In genomic region chr22:31230871-31231621, GRCh38 we compare ENCODE assay signal across 1 cellular context.
TF ChIP-seq lines count a peak whose summit lies in the region.

No MANE protein-coding gene starts in this region.

TF ChIP-seq in HepG2, 621 proteins besides CTCF, POLR2A, EP300 and RAD21 (continued from another document and continues in another):
- TF ChIP-seq ZMAT5 (CRISPR knock-in tag; IDR thresholded peaks at IDR 0.05; ENCODE audit: borderline replicate concordance, low read depth), result no peak
- no peak for TF ChIP-seq ZSCAN20 (CRISPR knock-in tag; IDR thresholded peaks at IDR 0.05; ENCODE audit: borderline replicate concordance)
- no peak for TF ChIP-seq ZSCAN21 (CRISPR knock-in tag; IDR thresholded peaks at IDR 0.05; ENCODE audit: borderline replicate concordance)
- TF ChIP-seq ZNF224 (CRISPR knock-in tag; IDR thresholded peaks at IDR 0.05), result no peak
- no peak for TF ChIP-seq ZNF414 (CRISPR knock-in tag; IDR thresholded peaks at IDR 0.05)
- TF ChIP-seq, protein P1, sequence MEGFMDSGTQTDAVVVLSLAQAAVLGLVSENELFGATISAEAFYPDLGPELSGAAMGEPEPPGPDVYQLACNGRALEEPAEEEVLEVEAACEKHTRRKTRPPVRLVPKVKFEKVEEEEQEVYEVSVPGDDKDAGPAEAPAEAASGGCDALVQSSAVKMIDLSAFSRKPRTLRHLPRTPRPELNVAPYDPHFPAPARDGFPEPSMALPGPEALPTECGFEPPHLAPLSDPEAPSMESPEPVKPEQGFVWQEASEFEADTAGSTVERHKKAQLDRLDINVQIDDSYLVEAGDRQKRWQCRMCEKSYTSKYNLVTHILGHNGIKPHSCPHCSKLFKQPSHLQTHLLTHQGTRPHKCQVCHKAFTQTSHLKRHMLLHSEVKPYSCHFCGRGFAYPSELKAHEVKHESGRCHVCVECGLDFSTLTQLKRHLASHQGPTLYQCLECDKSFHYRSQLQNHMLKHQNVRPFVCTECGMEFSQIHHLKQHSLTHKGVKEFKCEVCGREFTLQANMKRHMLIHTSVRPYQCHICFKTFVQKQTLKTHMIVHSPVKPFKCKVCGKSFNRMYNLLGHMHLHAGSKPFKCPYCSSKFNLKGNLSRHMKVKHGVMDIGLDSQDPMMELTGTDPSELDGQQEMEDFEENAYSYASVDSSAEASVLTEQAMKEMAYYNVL (CRISPR knock-in tag; IDR thresholded peaks at IDR 0.05; ENCODE audit: borderline replicate concordance), result no peak
- no peak for TF ChIP-seq YY1 (IDR thresholded peaks at IDR 0.05; ENCODE audit: insufficient read depth, insufficient replicate concordance, low read depth, low read length)
- no peak for TF ChIP-seq JUN (CRISPR knock-in tag; IDR thresholded peaks at IDR 0.05)
- TF ChIP-seq, protein P2, sequence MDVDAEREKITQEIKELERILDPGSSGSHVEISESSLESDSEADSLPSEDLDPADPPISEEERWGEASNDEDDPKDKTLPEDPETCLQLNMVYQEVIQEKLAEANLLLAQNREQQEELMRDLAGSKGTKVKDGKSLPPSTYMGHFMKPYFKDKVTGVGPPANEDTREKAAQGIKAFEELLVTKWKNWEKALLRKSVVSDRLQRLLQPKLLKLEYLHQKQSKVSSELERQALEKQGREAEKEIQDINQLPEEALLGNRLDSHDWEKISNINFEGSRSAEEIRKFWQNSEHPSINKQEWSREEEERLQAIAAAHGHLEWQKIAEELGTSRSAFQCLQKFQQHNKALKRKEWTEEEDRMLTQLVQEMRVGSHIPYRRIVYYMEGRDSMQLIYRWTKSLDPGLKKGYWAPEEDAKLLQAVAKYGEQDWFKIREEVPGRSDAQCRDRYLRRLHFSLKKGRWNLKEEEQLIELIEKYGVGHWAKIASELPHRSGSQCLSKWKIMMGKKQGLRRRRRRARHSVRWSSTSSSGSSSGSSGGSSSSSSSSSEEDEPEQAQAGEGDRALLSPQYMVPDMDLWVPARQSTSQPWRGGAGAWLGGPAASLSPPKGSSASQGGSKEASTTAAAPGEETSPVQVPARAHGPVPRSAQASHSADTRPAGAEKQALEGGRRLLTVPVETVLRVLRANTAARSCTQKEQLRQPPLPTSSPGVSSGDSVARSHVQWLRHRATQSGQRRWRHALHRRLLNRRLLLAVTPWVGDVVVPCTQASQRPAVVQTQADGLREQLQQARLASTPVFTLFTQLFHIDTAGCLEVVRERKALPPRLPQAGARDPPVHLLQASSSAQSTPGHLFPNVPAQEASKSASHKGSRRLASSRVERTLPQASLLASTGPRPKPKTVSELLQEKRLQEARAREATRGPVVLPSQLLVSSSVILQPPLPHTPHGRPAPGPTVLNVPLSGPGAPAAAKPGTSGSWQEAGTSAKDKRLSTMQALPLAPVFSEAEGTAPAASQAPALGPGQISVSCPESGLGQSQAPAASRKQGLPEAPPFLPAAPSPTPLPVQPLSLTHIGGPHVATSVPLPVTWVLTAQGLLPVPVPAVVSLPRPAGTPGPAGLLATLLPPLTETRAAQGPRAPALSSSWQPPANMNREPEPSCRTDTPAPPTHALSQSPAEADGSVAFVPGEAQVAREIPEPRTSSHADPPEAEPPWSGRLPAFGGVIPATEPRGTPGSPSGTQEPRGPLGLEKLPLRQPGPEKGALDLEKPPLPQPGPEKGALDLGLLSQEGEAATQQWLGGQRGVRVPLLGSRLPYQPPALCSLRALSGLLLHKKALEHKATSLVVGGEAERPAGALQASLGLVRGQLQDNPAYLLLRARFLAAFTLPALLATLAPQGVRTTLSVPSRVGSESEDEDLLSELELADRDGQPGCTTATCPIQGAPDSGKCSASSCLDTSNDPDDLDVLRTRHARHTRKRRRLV (CRISPR knock-in tag; IDR thresholded peaks at IDR 0.05), result no peak
- no peak for TF ChIP-seq ZBTB7B (CRISPR knock-in tag; IDR thresholded peaks at IDR 0.05)
- peak; percentile 87 for TF ChIP-seq MIXL1 (CRISPR knock-in tag; IDR thresholded peaks at IDR 0.05)
- TF ChIP-seq ZNF501 (CRISPR knock-in tag; IDR thresholded peaks at IDR 0.05), result no peak; the same call in 1 of the 2 replicates
- TF ChIP-seq, protein P3, sequence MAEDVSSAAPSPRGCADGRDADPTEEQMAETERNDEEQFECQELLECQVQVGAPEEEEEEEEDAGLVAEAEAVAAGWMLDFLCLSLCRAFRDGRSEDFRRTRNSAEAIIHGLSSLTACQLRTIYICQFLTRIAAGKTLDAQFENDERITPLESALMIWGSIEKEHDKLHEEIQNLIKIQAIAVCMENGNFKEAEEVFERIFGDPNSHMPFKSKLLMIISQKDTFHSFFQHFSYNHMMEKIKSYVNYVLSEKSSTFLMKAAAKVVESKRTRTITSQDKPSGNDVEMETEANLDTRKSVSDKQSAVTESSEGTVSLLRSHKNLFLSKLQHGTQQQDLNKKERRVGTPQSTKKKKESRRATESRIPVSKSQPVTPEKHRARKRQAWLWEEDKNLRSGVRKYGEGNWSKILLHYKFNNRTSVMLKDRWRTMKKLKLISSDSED (CRISPR knock-in tag; IDR thresholded peaks at IDR 0.05), result no peak
- TF ChIP-seq THAP11 (CRISPR knock-in tag; IDR thresholded peaks at IDR 0.05), result peak; percentile 27; the same call in 1 of the 2 replicates
- no peak for TF ChIP-seq MYPOP (CRISPR knock-in tag; IDR thresholded peaks at IDR 0.05)
- no peak for TF ChIP-seq BRD4 (CRISPR knock-in tag; IDR thresholded peaks at IDR 0.05)
- TF ChIP-seq HOXA5 (CRISPR knock-in tag; IDR thresholded peaks at IDR 0.05), result no peak
- no peak for TF ChIP-seq ZNF484 (CRISPR knock-in tag; IDR thresholded peaks at IDR 0.05; ENCODE audit: borderline replicate concordance, low read depth)
- TF ChIP-seq ZNF577 (CRISPR knock-in tag; IDR thresholded peaks at IDR 0.05; ENCODE audit: borderline replicate concordance, low read depth), result no peak
- TF ChIP-seq HNF4A (CRISPR knock-in tag; IDR thresholded peaks at IDR 0.05), result peak; percentile 18; the same call in 1 of the 2 replicates
- TF ChIP-seq ZNF296 (CRISPR knock-in tag; conservative IDR thresholded peaks at IDR 0.05), result no peak
- no peak for TF ChIP-seq TAF1 (CRISPR knock-in tag; IDR thresholded peaks at IDR 0.05)
- no peak for TF ChIP-seq ATRX (CRISPR knock-in tag; IDR thresholded peaks at IDR 0.05; ENCODE audit: borderline replicate concordance)
- TF ChIP-seq ZNF609 (CRISPR knock-in tag; IDR thresholded peaks at IDR 0.05; ENCODE audit: borderline replicate concordance), result no peak
- no peak for TF ChIP-seq KDM6A (CRISPR knock-in tag; IDR thresholded peaks at IDR 0.05; ENCODE audit: low read depth)
- no peak for TF ChIP-seq ZNF17 (CRISPR knock-in tag; IDR thresholded peaks at IDR 0.05)
- TF ChIP-seq MATR3 (CRISPR knock-in tag; IDR thresholded peaks at IDR 0.05), result no peak
- TF ChIP-seq KMT2A (CRISPR knock-in tag; IDR thresholded peaks at IDR 0.05), result peak; percentile 49; the same call in 1 of the 2 replicates
- 0 out of 2 replicates have a peak, but pooled peaks have one; percentile 45 for TF ChIP-seq ZKSCAN8 (CRISPR knock-in tag; IDR thresholded peaks at IDR 0.05; ENCODE audit: borderline replicate concordance)
- no peak for TF ChIP-seq ZBTB34 (CRISPR knock-in tag; IDR thresholded peaks at IDR 0.05)
- no peak for TF ChIP-seq RFX3 (CRISPR knock-in tag; IDR thresholded peaks at IDR 0.05)
- no peak for TF ChIP-seq ATAD3A (CRISPR knock-in tag; IDR thresholded peaks at IDR 0.05)
- no peak; the same call in 1 of the 2 replicates for TF ChIP-seq ZNF44 (CRISPR knock-in tag; IDR thresholded peaks at IDR 0.05)
- no peak for TF ChIP-seq ZNF713 (CRISPR knock-in tag; IDR thresholded peaks at IDR 0.05)
- no peak for TF ChIP-seq ZMYM3 (CRISPR knock-in tag; IDR thresholded peaks at IDR 0.05)
- no peak for TF ChIP-seq CBFB (CRISPR knock-in tag; IDR thresholded peaks at IDR 0.05)
- no peak for TF ChIP-seq ZHX1 (CRISPR knock-in tag; IDR thresholded peaks at IDR 0.05; ENCODE audit: low read depth)
- TF ChIP-seq EZH2 (conservative IDR thresholded peaks at IDR 0.05; ENCODE audit: low read depth, low read length), result no peak
- no peak for TF ChIP-seq ZBTB10 (CRISPR knock-in tag; IDR thresholded peaks at IDR 0.05; ENCODE audit: borderline replicate concordance)
